ENCODE assay signal across 8 cellular contexts in genomic region chr15:90529369-90530249, GRCh38. TPM values are rescaled to one million over a fixed set of nuclear protein-coding genes. Genes with fewer than 3 reads are reported as not detected.
DNase-seq lines count a peak whose midpoint lies in the region; ATAC-seq and TF ChIP-seq lines count a peak whose summit lies in the region.

Gene CRTC3 (plus strand): TSS chr15:90529923. CDS start chr15:90530072, 149 bp downstream.

- peaks cover 34% of the 10 kb centered on the region for H3K4me1 Mint-ChIP-seq in T-helper 1 cell treated with Interleukin-12 subunit alpha and Interleukin-12 subunit beta and Interleukin-4 antibody, amounts not matched to agents 30 μg/mL and 1 μg/mL, for 36 hours (ENCODE audit: low read depth)

- H3K36me3 Mint-ChIP-seq in T-helper 1 cell treated with Interleukin-12 subunit alpha and Interleukin-12 subunit beta and Interleukin-4 antibody, amounts not matched to agents 30 μg/mL and 1 μg/mL, for 36 hours (ENCODE audit: low read depth), result peaks cover 24% of the 10 kb centered on the region

- peak; percentile 36 for TF ChIP-seq CTCF in DND-41 (IDR thresholded peaks at IDR 0.05; ENCODE audit: borderline replicate concordance, extremely low read depth, low read length, poor library complexity, severe bottlenecking)
- TF ChIP-seq CTCF in right atrium auricular region (IDR thresholded peaks at IDR 0.05), result no peak

- peak within 1 kb of the TSS; percentile 97 for H3K4me3 Mint-ChIP-seq in T-helper 1 cell treated with Interleukin-12 subunit alpha and Interleukin-12 subunit beta and Interleukin-4 antibody, amounts not matched to agents 30 μg/mL and 1 μg/mL, for 36 hours

- H3K27me3 Mint-ChIP-seq in T-helper 1 cell treated with Interleukin-12 subunit alpha and Interleukin-12 subunit beta and Interleukin-4 antibody, amounts not matched to agents 30 μg/mL and 1 μg/mL, for 36 hours (ENCODE audit: low read depth), result no peaks in the 10 kb centered on the region

- H3K27ac ChIP-seq in DND-41 (ENCODE audit: low read length) (peak within 1 kb of the TSS; percentile 77), right atrium auricular region (peak within 1 kb of the TSS; percentile 90 to 95), rectal smooth muscle tissue (ENCODE audit: low read depth, low read length) (peak within 1 kb of the TSS; percentile 94)

- no peaks in the 10 kb centered on the region for H3K9me3 Mint-ChIP-seq in T-helper 1 cell treated with Interleukin-12 subunit alpha and Interleukin-12 subunit beta and Interleukin-4 antibody, amounts not matched to agents 30 μg/mL and 1 μg/mL, for 36 hours

- ATAC-seq in DND-41 (ENCODE audit: insufficient read depth, low read depth) (peak; percentile 86), GM21367 (IDR thresholded peaks at IDR 0.05; ENCODE audit: unreplicated experiment) (peak; percentile 59)

- H3K4me3 ChIP-seq in DND-41 (ENCODE audit: low read depth in 1 of 2, low read length in 2 of 2) (peak within 1 kb of the TSS; percentile 43 to 85), right atrium auricular region (peak within 1 kb of the TSS; percentile 82 to 92), rectal smooth muscle tissue (ENCODE audit: low read length) (peak within 1 kb of the TSS; percentile 84)

- peaks cover 24% of the 10 kb centered on the region for H3K4me1 ChIP-seq in DND-41 (ENCODE audit: insufficient read depth, low read length)
- H3K4me1 ChIP-seq in right atrium auricular region, result peaks cover 0 to 33% of the 10 kb centered on the region in 2 donors
- H3K4me1 ChIP-seq in rectal smooth muscle tissue (ENCODE audit: control insufficient read depth, insufficient read depth, low read length), result peaks cover 13% of the 10 kb centered on the region

- peak; percentile 53 for DNase-seq in DND-41
- DNase-seq in HT1080 (ENCODE audit: low read depth), result no peak
- peak in 38 of 56 donors; percentile 10 to 78 (median 55) for DNase-seq in amygdala (lab: John Stamatoyannopoulos, UW)
- DNase-seq in right atrium auricular region (ENCODE audit: low spot score), result no peak
- DNase-seq in cerebellar nuclear complex (lab: John Stamatoyannopoulos, UW), result no peak

- H3K27me3 ChIP-seq in DND-41 (ENCODE audit: insufficient read depth, low read length, poor library complexity) (no peaks in the 10 kb centered on the region), right atrium auricular region (no peaks in the 10 kb centered on the region), rectal smooth muscle tissue (ENCODE audit: control insufficient read depth, insufficient read depth, low read length) (no peaks in the 10 kb centered on the region)

- peaks cover 41% of the 10 kb centered on the region for H3K79me2 ChIP-seq in DND-41 (ENCODE audit: insufficient read depth, low read length)

- H3K9ac ChIP-seq in DND-41 (ENCODE audit: low read depth, low read length) (peak within 1 kb of the TSS; percentile 77), rectal smooth muscle tissue (ENCODE audit: low read length) (peak within 1 kb of the TSS; percentile 86)

- peaks cover 10% of the 10 kb centered on the region; the same call in 1 of the 2 replicates for H4K20me1 ChIP-seq in DND-41 (ENCODE audit: insufficient read depth, low read length)

- H3K36me3 ChIP-seq in DND-41 (ENCODE audit: insufficient read depth, low read length), result no peaks in the 10 kb centered on the region; the same call in 1 of the 2 replicates
- no peaks in the 10 kb centered on the region for H3K36me3 ChIP-seq in right atrium auricular region
- H3K36me3 ChIP-seq in rectal smooth muscle tissue (ENCODE audit: control insufficient read depth, insufficient read depth, low read length), result no peaks in the 10 kb centered on the region

- H3K27ac Mint-ChIP-seq in T-helper 1 cell treated with Interleukin-12 subunit alpha and Interleukin-12 subunit beta and Interleukin-4 antibody, amounts not matched to agents 30 μg/mL and 1 μg/mL, for 36 hours, result peak within 1 kb of the TSS; percentile 88

- peak within 1 kb of the TSS; percentile 91 for H3K4me2 ChIP-seq in DND-41 (ENCODE audit: insufficient read depth, low read length)

- peak within 1 kb of the TSS; percentile 89 for H2AFZ ChIP-seq in DND-41 (ENCODE audit: low read depth, low read length)

- H3K9me3 ChIP-seq in DND-41 (ENCODE audit: insufficient read depth, low read length, severe bottlenecking), result no peaks in the 10 kb centered on the region
- no peaks in the 10 kb centered on the region for H3K9me3 ChIP-seq in right atrium auricular region

RNA-seq across cellular contexts. Expression of gene CRTC3, which starts in this region (rescaled TPM):
- total RNA-seq in HT1080 (2014; rRNA removed; shearing (Covaris generic)), result 9.9 and 10.4 TPM in 2 replicates
- polyA plus RNA-seq in HT1080 (2015; cell fraction: cytosol; rRNA removed), result 12.3 and 12.8 TPM in 2 replicates
- polyA plus RNA-seq in HT1080 (2015; cell fraction: nucleus; rRNA removed), result 11.8 and 13.7 TPM in 2 replicates
- total RNA-seq in right atrium auricular region, result 10 to 100 TPM; 26.4 to 32.5 TPM

Comparison
In these comparisons a context has a peak if more than half of its experiments do, and no peak if none do; other contexts are left out.
1. DNase-seq: peak in DND-41 (single experiment) and amygdala (38 of 56); none in HT1080 (single experiment), right atrium auricular region (single experiment) and cerebellar nuclear complex (0 of 2).
2. Peak in every context shown above with its lines, with median percentiles within 50 percentile points of each other: H3K27ac ChIP-seq and H3K4me3 ChIP-seq.